ENCODE assay signal across 8 cellular contexts in genomic region chr12:108629824-108630476, GRCh38. TPM values are rescaled to one million over a fixed set of nuclear protein-coding genes. Genes with fewer than 3 reads are reported as not detected.
DNase-seq lines count a peak whose midpoint lies in the region; ATAC-seq and TF ChIP-seq lines count a peak whose summit lies in the region.

No MANE protein-coding gene starts in this region.

- no peaks in the 10 kb centered on the region for H3K9me3 Mint-ChIP-seq in activated CD4-positive, alpha-beta T cell treated with anti-CD3 and anti-CD28 coated beads for 36 hours (ENCODE audit: low read depth)
- H3K9me3 Mint-ChIP-seq in effector memory CD8-positive, alpha-beta T cell: no peaks in the 10 kb centered on the region

- peak overlapping the region; percentile 81 for H3K4me3 Mint-ChIP-seq in activated CD4-positive, alpha-beta T cell treated with anti-CD3 and anti-CD28 coated beads for 36 hours
- H3K4me3 Mint-ChIP-seq in effector memory CD8-positive, alpha-beta T cell: peak overlapping the region; percentile 81 to 94

- H3K9ac ChIP-seq in HUES64 (ENCODE audit: low read depth, low read length): no peak overlapping the region

- H3K36me3 ChIP-seq in HUES64 (ENCODE audit: insufficient read depth, low read length): no peaks in the 10 kb centered on the region

- no peaks in the 10 kb centered on the region for H3K9me3 ChIP-seq in HUES64 (ENCODE audit: insufficient read depth, low read depth, low read length)

- CTCF ChIA-PET in activated CD4-positive, alpha-beta T cell treated with anti-CD3 and anti-CD28 coated beads for 36 hours (lab: Charles Lee): interaction anchor here (0.5 to 10.6 kb wide), 7 partner anchors 12 to 173 kb away, joined by 3 to 140 read pairs (median 4); no protein-coding TSS in a partner anchor

- H3K4me1 ChIP-seq in HUES64 (ENCODE audit: insufficient read depth, low read length): peaks cover 25% of the 10 kb centered on the region

- peaks cover 63% of the 10 kb centered on the region for H3K4me1 Mint-ChIP-seq in activated CD4-positive, alpha-beta T cell treated with anti-CD3 and anti-CD28 coated beads for 36 hours
- peaks cover 67 to 71% of the 10 kb centered on the region in 2 donors for H3K4me1 Mint-ChIP-seq in effector memory CD8-positive, alpha-beta T cell (ENCODE audit: low read depth in 2 of 2)

- H3K36me3 Mint-ChIP-seq in activated CD4-positive, alpha-beta T cell treated with anti-CD3 and anti-CD28 coated beads for 36 hours (ENCODE audit: low read depth): peaks cover 43% of the 10 kb centered on the region
- peaks cover 88% of the 10 kb centered on the region for H3K36me3 Mint-ChIP-seq in effector memory CD8-positive, alpha-beta T cell (ENCODE audit: insufficient read depth)

- peak overlapping the region; percentile 100 for H3K27ac Mint-ChIP-seq in activated CD4-positive, alpha-beta T cell treated with anti-CD3 and anti-CD28 coated beads for 36 hours
- peak overlapping the region; percentile 94 to 99 for H3K27ac Mint-ChIP-seq in effector memory CD8-positive, alpha-beta T cell

- peak; percentile 81 for DNase-seq in activated CD4-positive, alpha-beta T cell treated with anti-CD3 and anti-CD28 coated beads for 36 hours
- peak; percentile 61 to 64 (median 63) for DNase-seq in effector memory CD8-positive, alpha-beta T cell
- DNase-seq in omental fat pad (ENCODE audit: low spot score) (peak; percentile 57), GOT3 (lab: John Stamatoyannopoulos, UW) (no peak), DMS114 treated with DMSO at 0.1 percent for 48 hours (lab: John Stamatoyannopoulos, UW; ENCODE audit: unreplicated experiment) (no peak)

- no peaks in the 10 kb centered on the region for H3K27me3 Mint-ChIP-seq in activated CD4-positive, alpha-beta T cell treated with anti-CD3 and anti-CD28 coated beads for 36 hours
- no peaks in the 10 kb centered on the region for H3K27me3 Mint-ChIP-seq in effector memory CD8-positive, alpha-beta T cell

- intact Hi-C loops in activated CD4-positive, alpha-beta T cell treated with anti-CD3 and anti-CD28 coated beads for 36 hours (cut with DNase I, micrococcal nuclease): loop anchor here (1.0 to 10.0 kb wide), 9 partner anchors 13 to 945 kb away; partner anchors contain the start of genes FICD (in 2 of the 2), ALKBH2 (in 1 of the 2), CORO1C (in 1 of the 2) and ISCU (in 1 of the 2)

- POLR2A ChIA-PET in activated CD4-positive, alpha-beta T cell treated with anti-CD3 and anti-CD28 coated beads for 36 hours (lab: Charles Lee): interaction anchor here (1.4 to 1.5 kb wide), 2 partner anchors 13 to 68 kb away, joined by 4 to 7 read pairs; partner anchors contain the start of gene ISCU

- TF ChIP-seq CTCF in omental fat pad (IDR thresholded peaks at IDR 0.05): no peak

- 76% methylated on average over 17 of the region's 17 CpGs for WGBS in HUES64

- peak overlapping the region; percentile 46; the same call in 1 of the 2 replicates for H3K27ac ChIP-seq in HUES64 (ENCODE audit: low read depth, low read length)

- ATAC-seq in activated CD4-positive, alpha-beta T cell treated with anti-CD3 and anti-CD28 coated beads for 36 hours: peak; percentile 50
- ATAC-seq in effector memory CD8-positive, alpha-beta T cell (replicated peaks): peak; percentile 41
- ATAC-seq in omental fat pad (ENCODE audit: low FRiP score) (peak; percentile 88), HG03520 (IDR thresholded peaks at IDR 0.05; ENCODE audit: unreplicated experiment) (no peak), GM18520 (IDR thresholded peaks at IDR 0.05; ENCODE audit: unreplicated experiment) (no peak)

- H3K4me3 ChIP-seq in HUES64 (ENCODE audit: low read length): no peak overlapping the region

- no peaks in the 10 kb centered on the region for H3K27me3 ChIP-seq in HUES64 (ENCODE audit: insufficient read depth, low read length)

RNA-seq across cellular contexts. Expression of gene SELPLG, which starts 3.7 kb away (rescaled TPM):
- not detected for polyA plus RNA-seq in HUES64 (2013, experiment 1 of 2)
- not detected for polyA plus RNA-seq in HUES64 (2013, experiment 2 of 2)
- total RNA-seq in activated CD4-positive, alpha-beta T cell treated with anti-CD3 and anti-CD28 coated beads for 36 hours: 10 to 100 TPM; 31.0 to 36.9 TPM
- total RNA-seq in omental fat pad: 10 to 100 TPM; 12.4 to 45.6 (median 18.3) TPM

RNA-seq across cellular contexts. Expression of gene TMEM119, which starts 32.1 kb away (rescaled TPM):
- 1.1 TPM for polyA plus RNA-seq in HUES64 (2013, experiment 1 of 2)
- polyA plus RNA-seq in HUES64 (2013, experiment 2 of 2): 1.8 TPM
- under 1 TPM; 0.21 to 0.28 TPM for total RNA-seq in activated CD4-positive, alpha-beta T cell treated with anti-CD3 and anti-CD28 coated beads for 36 hours
- 10 to 100 TPM in 2 of 4 donors, 1 to 10 TPM in 2; 3.1 to 28.8 (median 8.8) TPM for total RNA-seq in omental fat pad

Comparison
In these comparisons a context has a peak if more than half of its experiments do, and no peak if none do; other contexts are left out.
1. ATAC-seq: peak in activated CD4-positive, alpha-beta T cell treated with anti-CD3 and anti-CD28 coated beads for 36 hours (single experiment), effector memory CD8-positive, alpha-beta T cell (single experiment) and omental fat pad (single experiment); none in HG03520 (single experiment) and GM18520 (single experiment).
2. DNase-seq: peak in activated CD4-positive, alpha-beta T cell treated with anti-CD3 and anti-CD28 coated beads for 36 hours (single experiment), effector memory CD8-positive, alpha-beta T cell (3 of 3) and omental fat pad (single experiment); none in GOT3 (single experiment) and DMS114 treated with DMSO at 0.1 percent for 48 hours (single experiment).